Comparison of ENCODE assay signal across 16 cellular contexts in the genomic region with DNA sequence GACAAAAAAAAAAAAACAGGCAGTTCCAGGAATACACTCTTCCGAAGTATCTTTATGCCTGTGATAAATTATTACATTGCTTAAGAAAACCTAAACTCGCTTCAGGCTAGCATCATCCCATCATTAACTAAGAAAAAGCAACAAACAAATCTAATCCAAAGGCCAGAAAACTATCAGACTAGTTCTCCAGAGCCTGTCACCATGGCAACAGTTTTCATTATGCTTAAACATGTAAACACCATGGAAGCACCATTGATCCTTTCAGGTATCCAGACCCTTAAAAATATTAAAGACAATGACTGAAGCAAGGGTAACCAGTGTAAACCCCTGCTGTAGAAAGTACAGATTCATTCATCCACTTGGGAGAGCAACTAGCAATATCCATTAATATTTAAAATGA. TPM values are rescaled to one million over a fixed set of nuclear protein-coding genes. Genes with fewer than 3 reads are reported as not detected.
DNase-seq lines count a peak whose midpoint lies in the region; ATAC-seq and TF ChIP-seq lines count a peak whose summit lies in the region.
"Had no signal": no experiment of that assay in that cellular context is flagged by ENCODE, and none has a peak within 500 bp of the region (broad histone marks: within the 10 kb centered on the region; RNA-seq: fewer than 3 reads in every experiment).

No MANE protein-coding gene starts in this region.

- no peak for TF ChIP-seq POLR2A in uterus (IDR thresholded peaks at IDR 0.05)

- H3K9me3 ChIP-seq in HEK293 (ENCODE audit: control insufficient read depth, insufficient read depth, low read depth, low read length): no peaks in the 10 kb centered on the region
- no peaks in the 10 kb centered on the region for H3K9me3 ChIP-seq in uterus
- H3K9me3 ChIP-seq: mucosa of descending colon, pancreas had no signal

- H3K4me1 ChIP-seq in HEK293 (ENCODE audit: control insufficient read depth, insufficient read depth, low read length) (0 out of 2 replicates have a peak, but pooled peaks cover 3% of the 10 kb centered on the region), uterus (no peaks in the 10 kb centered on the region)

- H3K4me3 Mint-ChIP-seq in activated CD4-positive, alpha-beta T cell treated with anti-CD3 and anti-CD28 coated beads, Interleukin-2, amount 10 ng/mL, durations not matched to agents 7 days and 5 days: peak overlapping the region; percentile 41
- H3K4me3 Mint-ChIP-seq in brain: peak overlapping the region in 3 of 5 experiments; percentile 6 to 40 (median 16)
- H3K4me3 Mint-ChIP-seq in naive thymus-derived CD8-positive, alpha-beta T cell: peak overlapping the region in 8 of 10 donors; percentile 2 to 63 (median 43)

- H3K36me3 Mint-ChIP-seq in activated CD4-positive, alpha-beta T cell treated with anti-CD3 and anti-CD28 coated beads, Interleukin-2, amount 10 ng/mL, durations not matched to agents 7 days and 5 days (ENCODE audit: low read depth): peaks cover 60% of the 10 kb centered on the region
- peaks cover 50% of the 10 kb centered on the region for H3K36me3 Mint-ChIP-seq in brain
- peaks cover 5 to 33% (median 6%) of the 10 kb centered on the region in 3 donors for H3K36me3 Mint-ChIP-seq in naive thymus-derived CD8-positive, alpha-beta T cell

- ATAC-seq in naive thymus-derived CD8-positive, alpha-beta T cell: no peak
- ATAC-seq: mucosa of descending colon, pancreas had no signal

- DNase-seq in activated CD4-positive, alpha-beta T cell treated with anti-CD3 and anti-CD28 coated beads, Interleukin-2, amount 10 ng/mL, durations not matched to agents 7 days and 5 days: no peak
- no peak for DNase-seq in activated CD4-positive, alpha-beta T cell treated with anti-CD3 and anti-CD28 coated beads for 1 hour
- no peak for DNase-seq in naive thymus-derived CD8-positive, alpha-beta T cell
- DNase-seq in iPS-NIHi7 (ENCODE audit: extremely low spot score) (no peak), uterus (no peak), HT-29 (ENCODE audit: low spot score) (no peak)
- DNase-seq: amygdala; DMS153; mucosa of descending colon; NCI-H2171; pancreas; small intestine; stimulated activated naive CD4-positive, alpha-beta T cell had no signal

- peaks cover 69% of the 10 kb centered on the region for H3K4me1 Mint-ChIP-seq in activated CD4-positive, alpha-beta T cell treated with anti-CD3 and anti-CD28 coated beads, Interleukin-2, amount 10 ng/mL, durations not matched to agents 7 days and 5 days
- H3K4me1 Mint-ChIP-seq in brain: peaks cover 67% of the 10 kb centered on the region
- H3K4me1 Mint-ChIP-seq in naive thymus-derived CD8-positive, alpha-beta T cell: peaks cover 31 to 65% (median 62%) of the 10 kb centered on the region in 4 donors

- H3K27me3 Mint-ChIP-seq in activated CD4-positive, alpha-beta T cell treated with anti-CD3 and anti-CD28 coated beads, Interleukin-2, amount 10 ng/mL, durations not matched to agents 7 days and 5 days: no peaks in the 10 kb centered on the region
- no peaks in the 10 kb centered on the region for H3K27me3 Mint-ChIP-seq in brain
- no peaks in the 10 kb centered on the region for H3K27me3 Mint-ChIP-seq in naive thymus-derived CD8-positive, alpha-beta T cell

- H3K36me3 ChIP-seq in HEK293 (ENCODE audit: control insufficient read depth in 2 of 2, insufficient read depth in 1 of 2, low read length in 2 of 2) (peaks cover 14% of the 10 kb centered on the region in 2 experiments), uterus (no peaks in the 10 kb centered on the region)
- H3K36me3 ChIP-seq: pancreas had no signal

- H3K27ac ChIP-seq in HEK293 (ENCODE audit: extremely low read depth, low read depth, low read length): no peak overlapping the region
- no peak overlapping the region for H3K27ac ChIP-seq in uterus
- H3K27ac ChIP-seq: epithelial cell of prostate, pancreas had no signal

- TF ChIP-seq CTCF in HEK293 (tag by site-specific recombination; IDR thresholded peaks at IDR 0.05) (no peak), brain (conservative IDR thresholded peaks at IDR 0.05) (no peak), uterus (IDR thresholded peaks at IDR 0.05) (no peak)

- H3K9me3 Mint-ChIP-seq in activated CD4-positive, alpha-beta T cell treated with anti-CD3 and anti-CD28 coated beads, Interleukin-2, amount 10 ng/mL, durations not matched to agents 7 days and 5 days: no peaks in the 10 kb centered on the region
- no peaks in the 10 kb centered on the region for H3K9me3 Mint-ChIP-seq in brain
- no peaks in the 10 kb centered on the region for H3K9me3 Mint-ChIP-seq in naive thymus-derived CD8-positive, alpha-beta T cell

- CTCF ChIA-PET in activated CD4-positive, alpha-beta T cell treated with anti-CD3 and anti-CD28 coated beads, Interleukin-2, amount 10 ng/mL, durations not matched to agents 7 days and 5 days (lab: Charles Lee): interaction anchor here (1.1 to 1.5 kb wide), 3 partner anchors 9 to 22 kb away, joined by 5 to 8 read pairs (median 6); partner anchors contain the start of gene DAD1
- CTCF ChIA-PET in HEK293 (lab: Yijun Ruan, JAX): interaction anchor here (1.1 to 1.3 kb wide), 2 partner anchors 9 to 74 kb away, joined by 3 to 7 read pairs; no protein-coding TSS in a partner anchor

- intact Hi-C loops in uterus (cut with DNase I; ENCODE audit: low total_unique reads): no loop called here

- H3K27me3 ChIP-seq in uterus: no peaks in the 10 kb centered on the region
- H3K27me3 ChIP-seq: pancreas had no signal

- H3K27ac Mint-ChIP-seq in activated CD4-positive, alpha-beta T cell treated with anti-CD3 and anti-CD28 coated beads, Interleukin-2, amount 10 ng/mL, durations not matched to agents 7 days and 5 days: peak overlapping the region; percentile 80
- peak overlapping the region in 3 of 5 experiments; percentile 25 to 64 (median 30) for H3K27ac Mint-ChIP-seq in brain
- H3K27ac Mint-ChIP-seq in naive thymus-derived CD8-positive, alpha-beta T cell: peak overlapping the region; percentile 4 to 90 (median 72)

- H3K4me3 ChIP-seq in HEK293 (ENCODE audit: low read depth, low read length): no peak overlapping the region
- H3K4me3 ChIP-seq in uterus: no peak overlapping the region
- H3K4me3 ChIP-seq: mucosa of descending colon, pancreas had no signal

- POLR2A ChIA-PET in activated CD4-positive, alpha-beta T cell treated with anti-CD3 and anti-CD28 coated beads, Interleukin-2, amount 10 ng/mL, durations not matched to agents 7 days and 5 days (lab: Charles Lee): interaction anchor here (1.0 to 1.1 kb wide), 2 partner anchors 9 to 23 kb away, joined by 3 to 4 read pairs; no protein-coding TSS in a partner anchor
- POLR2A ChIA-PET in HEK293 (lab: Yijun Ruan, JAX): no interaction called here
- POLR2A ChIA-PET in naive thymus-derived CD8-positive, alpha-beta T cell (lab: Charles Lee): interaction anchor here (0.6 to 1.1 kb wide), 2 partner anchors 9 to 17 kb away, joined by 3 read pairs; partner anchors contain the start of gene DAD1

TF ChIP-seq in HEK293, 187 proteins besides CTCF, POLR2A, EP300 and RAD21:
- TF ChIP-seq BCL11A (tag by site-specific recombination; IDR thresholded peaks at IDR 0.05; ENCODE audit: low read depth) (no peak), ZNF555 (tag by site-specific recombination; conservative IDR thresholded peaks at IDR 0.05) (no peak), ZNF350 (tag by site-specific recombination; IDR thresholded peaks at IDR 0.05) (no peak), SP7 (tag by site-specific recombination; IDR thresholded peaks at IDR 0.05) (no peak), ZBTB26 (tag by site-specific recombination; optimal IDR thresholded peaks at IDR 0.05) (no peak), ZNF16 (tag by site-specific recombination; IDR thresholded peaks at IDR 0.05; ENCODE audit: low read depth) (no peak)
- TF ChIP-seq, protein P1, sequence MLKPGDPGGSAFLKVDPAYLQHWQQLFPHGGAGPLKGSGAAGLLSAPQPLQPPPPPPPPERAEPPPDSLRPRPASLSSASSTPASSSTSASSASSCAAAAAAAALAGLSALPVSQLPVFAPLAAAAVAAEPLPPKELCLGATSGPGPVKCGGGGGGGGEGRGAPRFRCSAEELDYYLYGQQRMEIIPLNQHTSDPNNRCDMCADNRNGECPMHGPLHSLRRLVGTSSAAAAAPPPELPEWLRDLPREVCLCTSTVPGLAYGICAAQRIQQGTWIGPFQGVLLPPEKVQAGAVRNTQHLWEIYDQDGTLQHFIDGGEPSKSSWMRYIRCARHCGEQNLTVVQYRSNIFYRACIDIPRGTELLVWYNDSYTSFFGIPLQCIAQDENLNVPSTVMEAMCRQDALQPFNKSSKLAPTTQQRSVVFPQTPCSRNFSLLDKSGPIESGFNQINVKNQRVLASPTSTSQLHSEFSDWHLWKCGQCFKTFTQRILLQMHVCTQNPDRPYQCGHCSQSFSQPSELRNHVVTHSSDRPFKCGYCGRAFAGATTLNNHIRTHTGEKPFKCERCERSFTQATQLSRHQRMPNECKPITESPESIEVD (tag by site-specific recombination; IDR thresholded peaks at IDR 0.05): 0 out of 2 replicates have a peak, but pooled peaks have one; percentile 30
TF ChIP-seq in HEK293: peak in this region for 1.

RNA-seq across cellular contexts. Expression of gene DAD1, which starts 9.8 kb away (rescaled TPM):
- total RNA-seq in activated CD4-positive, alpha-beta T cell treated with anti-CD3 and anti-CD28 coated beads, Interleukin-2, amount 10 ng/mL, durations not matched to agents 7 days and 5 days: 100 to 1,000 TPM; 169 to 233 TPM
- 410 TPM for polyA plus RNA-seq in brain (ENCODE audit: insufficient read depth, low read depth, low replicate concordance)
- total RNA-seq in naive thymus-derived CD8-positive, alpha-beta T cell: 100 to 1,000 TPM; 120 to 122 TPM
- 100 to 1,000 TPM; 610 to 660 (median 642) TPM for polyA plus RNA-seq in naive thymus-derived CD8-positive, alpha-beta T cell
- total RNA-seq in uterus: 100 to 1,000 TPM in 3 of 4 donors, 10 to 100 TPM in 1; 92.2 to 375 (median 207) TPM
- total RNA-seq in HT-29 (2014; rRNA removed; shearing (Covaris generic)): 111 and 124 TPM in 2 replicates

RNA-seq across cellular contexts. Expression of gene ABHD4, which starts 18.9 kb away (rescaled TPM):
- 10 to 100 TPM in 1 of 2 experiments, 1 to 10 TPM in 1; 8.3 to 10.4 TPM for total RNA-seq in activated CD4-positive, alpha-beta T cell treated with anti-CD3 and anti-CD28 coated beads, Interleukin-2, amount 10 ng/mL, durations not matched to agents 7 days and 5 days
- polyA plus RNA-seq in brain (ENCODE audit: insufficient read depth, low read depth, low replicate concordance): 36.2 TPM
- 10 to 100 TPM; 22.2 to 22.6 TPM for total RNA-seq in naive thymus-derived CD8-positive, alpha-beta T cell
- polyA plus RNA-seq in naive thymus-derived CD8-positive, alpha-beta T cell: 10 to 100 TPM in 2 of 3 donors, 1 to 10 TPM in 1; 8.7 to 11.9 (median 11.1) TPM
- total RNA-seq in uterus: 10 to 100 TPM; 17.9 to 40.0 (median 28.6) TPM
- total RNA-seq in HT-29 (2014; rRNA removed; shearing (Covaris generic)): 6.1 and 8.4 TPM in 2 replicates

Comparison
In these comparisons a context has a peak if more than half of its experiments do, and no peak if none do; other contexts are left out.
1. H3K27ac Mint-ChIP-seq: peak in every context shown above with its lines; median percentile 80 in activated CD4-positive, alpha-beta T cell treated with anti-CD3 and anti-CD28 coated beads, Interleukin-2, amount 10 ng/mL, durations not matched to agents 7 days and 5 days; 72 in naive thymus-derived CD8-positive, alpha-beta T cell; 30 in brain.